21 cellular contexts compared by ENCODE assay signal in the genomic region with DNA sequence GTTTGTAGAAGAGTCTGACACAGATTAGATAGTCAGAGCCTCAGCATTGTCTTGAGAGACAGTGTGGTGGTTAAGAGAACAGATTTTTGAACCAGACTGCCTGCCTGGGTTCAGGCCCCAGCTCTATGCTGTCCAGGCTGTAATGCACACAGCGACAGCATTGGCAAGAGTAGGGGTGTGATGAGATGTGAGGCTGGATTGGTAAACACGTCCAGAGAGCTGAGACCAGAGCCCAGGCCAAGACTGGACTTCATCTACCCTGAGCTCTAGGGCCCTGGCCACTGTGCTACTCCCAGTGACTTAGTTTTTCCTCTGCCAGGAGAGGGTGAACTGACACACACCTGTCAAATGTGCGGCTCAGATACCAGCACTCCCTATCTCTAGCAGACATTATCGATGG.
"Had no signal": no experiment of that assay in that cellular context is flagged by ENCODE, and none has a peak within 500 bp of the region (broad histone marks: within the 10 kb centered on the region; RNA-seq: fewer than 3 reads in every experiment).

No MANE protein-coding gene starts in this region.

- H3K4me1 ChIP-seq: SJCRH30 had no signal

- H3K4me1 Mint-ChIP-seq: IgD-negative memory B cell had no signal

- H3K27ac Mint-ChIP-seq: IgD-negative memory B cell had no signal

- H3K9ac ChIP-seq: KMS-11 had no signal

- ATAC-seq: K562 had no signal

- H3K27ac ChIP-seq: HL-60, KMS-11, SJCRH30 had no signal

- H3K36me3 Mint-ChIP-seq: IgD-negative memory B cell had no signal

- H3K4me2 ChIP-seq: KMS-11 had no signal

- DNase-seq: Kasumi-1, MM.1S, NCI-H1092 treated with DMSO at 0.1 percent for 48 hours, NCI-H1436, NCI-H187, NCI-H2029, NCI-H2081 treated with DMSO at 0.1 percent for 48 hours, NCI-H2171, NCI-H226, NCI-H446, NCI-H510A, NCI-H524 treated with DMSO at 0.1 percent for 48 hours, NCI-H69, NCI-H774, RPMI8226, SHP77 treated with DMSO at 0.1 percent for 48 hours, SJCRH30 had no signal

- H3K9me3 ChIP-seq: SJCRH30 had no signal

- H3K4me3 Mint-ChIP-seq: IgD-negative memory B cell had no signal

- H3K4me3 ChIP-seq: K562, SJCRH30 had no signal

- H3K9me3 Mint-ChIP-seq: IgD-negative memory B cell had no signal

- H3K36me3 ChIP-seq: SJCRH30 had no signal
